Comparison of ENCODE assay signal across 10 cellular contexts in genomic region chr3:52986938-52987337, GRCh38. TPM values are rescaled to one million over a fixed set of nuclear protein-coding genes. Genes with fewer than 3 reads are reported as not detected.
DNase-seq lines count a peak whose midpoint lies in the region; FAIRE-seq and TF ChIP-seq lines count a peak whose summit lies in the region.
"Had no signal": no experiment of that assay in that cellular context is flagged by ENCODE, and none has a peak within 500 bp of the region (broad histone marks: within the 10 kb centered on the region; RNA-seq: fewer than 3 reads in every experiment).

No MANE protein-coding gene starts in this region.

- CTCF ChIA-PET in H1 (lab: Charles Lee; ENCODE audit: partially characterized antibody), result interaction anchor here (0.5 to 5.3 kb wide), 23 partner anchors 9 to 617 kb away, joined by 3 to 35 read pairs (median 4); partner anchors contain the start of gene STIMATE
- CTCF ChIA-PET in CD8-positive, alpha-beta memory T cell (lab: Charles Lee), result no interaction called here

- no peaks in the 10 kb centered on the region for H3K27me3 ChIP-seq in OCI-LY1 (ENCODE audit: insufficient read depth, low read length)
- H3K27me3 ChIP-seq in H1 (replicated peaks in 1 of 4; ENCODE audit: control insufficient read depth in 3 of 4, extremely low read depth in 1 of 4, insufficient read depth in 3 of 4, low read length in 3 of 4), result no peaks in the 10 kb centered on the region
- no peaks in the 10 kb centered on the region for H3K27me3 ChIP-seq in CD8-positive, alpha-beta memory T cell (ENCODE audit: insufficient read depth, low read length, poor library complexity, severe bottlenecking)
- no peaks in the 10 kb centered on the region for H3K27me3 ChIP-seq in breast epithelium
- H3K27me3 ChIP-seq: dorsolateral prefrontal cortex had no signal

- TF ChIP-seq POLR2A in H1 (IDR thresholded peaks at IDR 0.05; ENCODE audit: control extremely low read depth in 1 of 2, low read depth in 2 of 2, low read length in 2 of 2) (no peak), breast epithelium (IDR thresholded peaks at IDR 0.05) (no peak)

- no peak overlapping the region for H3K9ac ChIP-seq in OCI-LY1 (ENCODE audit: low read length)
- no peak overlapping the region for H3K9ac ChIP-seq in H1 (replicated peaks in 1 of 4; ENCODE audit: extremely low read depth in 1 of 4, low read depth in 3 of 4, low read length in 3 of 4)

- H3K9me2 ChIP-seq in OCI-LY1 (ENCODE audit: low read depth, low read length), result no peaks in the 10 kb centered on the region

- H3F3A ChIP-seq in OCI-LY1 (ENCODE audit: insufficient read depth, low read length), result 0 out of 2 replicates have a peak, but pooled peaks cover 9% of the 10 kb centered on the region

- DNase-seq in NCI-H524 (lab: John Stamatoyannopoulos, UW) (peak; percentile 28 to 66), NCI-H524 treated with DMSO at 0.1 percent for 48 hours (lab: John Stamatoyannopoulos, UW) (no peak), H1 (ENCODE audit: low read depth in 1 of 2, low spot score in 2 of 2) (no peak), renal cortical epithelial cell (ENCODE audit: low read depth) (peak; percentile 17), breast epithelium (ENCODE audit: low spot score in 2 of 2) (no peak)
- no peak for DNase-seq in activated T-helper 1 cell treated with anti-CD3 and anti-CD28 coated beads, Interleukin-12 subunit alpha, Interleukin-12 subunit beta, Interleukin-2, Interleukin-4 antibody, amounts not matched to agents 30 ng/mL and 10 ng/mL and 1 ng/mL, durations not matched to agents 14 hours and 24 hours and 36 hours (ENCODE audit: low spot score)
- no peak for DNase-seq in CD8-positive, alpha-beta memory T cell
- DNase-seq: dorsolateral prefrontal cortex had no signal

- no peak overlapping the region for H3K4me3 ChIP-seq in OCI-LY1 (ENCODE audit: low read depth, low read length, poor library complexity, severe bottlenecking)
- H3K4me3 ChIP-seq in H1 (ENCODE audit: extremely low read depth in 1 of 4, insufficient read depth in 2 of 4, low read depth in 3 of 4, low read length in 4 of 4), result no peak overlapping the region
- no peak overlapping the region for H3K4me3 ChIP-seq in CD8-positive, alpha-beta memory T cell (ENCODE audit: low read length)
- no peak overlapping the region for H3K4me3 ChIP-seq in breast epithelium
- H3K4me3 ChIP-seq: dorsolateral prefrontal cortex had no signal

- H3K36me3 ChIP-seq in OCI-LY1 (ENCODE audit: insufficient read depth, low read length) (no peaks in the 10 kb centered on the region), H1 (ENCODE audit: control insufficient read depth in 2 of 4, insufficient read depth in 4 of 4, low read length in 3 of 4) (no peaks in the 10 kb centered on the region), breast epithelium (no peaks in the 10 kb centered on the region)
- no peaks in the 10 kb centered on the region for H3K36me3 ChIP-seq in CD8-positive, alpha-beta memory T cell (ENCODE audit: insufficient read depth, low read length)

- 91% methylated on average over 3 of the region's 3 CpGs; no CpG with 5 or more reads in 1 of the 2 experiments for WGBS in H1 (ENCODE audit: extremely low coverage in 1 of 2, insufficient coverage in 1 of 2, insufficient read length in 1 of 2, insufficient replicate concordance in 2 of 2, low coverage in 1 of 2, low lambda C conversion rate in 2 of 2, missing lambda C conversion rate in 1 of 2), 2 experiments

- H3K27ac Mint-ChIP-seq in activated T-helper 1 cell treated with anti-CD3 and anti-CD28 coated beads, Interleukin-12 subunit alpha, Interleukin-12 subunit beta, Interleukin-2, Interleukin-4 antibody, amounts not matched to agents 30 ng/mL and 10 ng/mL and 1 ng/mL, durations not matched to agents 14 hours and 24 hours and 36 hours, result no peak overlapping the region
- peak overlapping the region in 1 of 8 donors; percentile 48 for H3K27ac Mint-ChIP-seq in CD8-positive, alpha-beta memory T cell

- no peak overlapping the region for H2AFZ ChIP-seq in OCI-LY1 (ENCODE audit: low read length)
- H2AFZ ChIP-seq in H1 (ENCODE audit: low read length), result no peak overlapping the region

- H3K4ac ChIP-seq in H1 (replicated peaks; ENCODE audit: insufficient read length, low read depth, low read length), result no peak overlapping the region

- no peak for TF ChIP-seq EP300 in H1 (IDR thresholded peaks at IDR 0.05; ENCODE audit: borderline replicate concordance in 1 of 2, low read depth in 2 of 2, low read length in 2 of 2)

- no peak overlapping the region for H2BK120ac ChIP-seq in H1 (replicated peaks; ENCODE audit: low read depth, low read length)

- H4K20me1 ChIP-seq in OCI-LY1 (ENCODE audit: insufficient read depth, low read length) (no peaks in the 10 kb centered on the region), H1 (replicated peaks in 1 of 2; ENCODE audit: control insufficient read depth in 1 of 2, insufficient read depth in 2 of 2, low read length in 2 of 2) (no peaks in the 10 kb centered on the region)

- H3K9me3 Mint-ChIP-seq in activated T-helper 1 cell treated with anti-CD3 and anti-CD28 coated beads, Interleukin-12 subunit alpha, Interleukin-12 subunit beta, Interleukin-2, Interleukin-4 antibody, amounts not matched to agents 30 ng/mL and 10 ng/mL and 1 ng/mL, durations not matched to agents 14 hours and 24 hours and 36 hours, result no peaks in the 10 kb centered on the region
- no peaks in the 10 kb centered on the region for H3K9me3 Mint-ChIP-seq in CD8-positive, alpha-beta memory T cell

- no peak overlapping the region for H2BK20ac ChIP-seq in H1 (ENCODE audit: low read length)

- H4K5ac ChIP-seq in H1 (ENCODE audit: insufficient read length, low read depth, low read length), result no peak overlapping the region

- no peak overlapping the region for H3K4me2 ChIP-seq in OCI-LY1 (ENCODE audit: low read length)
- H3K4me2 ChIP-seq in H1 (ENCODE audit: insufficient read depth in 1 of 2, low read depth in 2 of 2, low read length in 2 of 2), result no peak overlapping the region

- H3K14ac ChIP-seq in H1 (ENCODE audit: insufficient read length), result no peak overlapping the region

- H3K27me3 Mint-ChIP-seq in activated T-helper 1 cell treated with anti-CD3 and anti-CD28 coated beads, Interleukin-12 subunit alpha, Interleukin-12 subunit beta, Interleukin-2, Interleukin-4 antibody, amounts not matched to agents 30 ng/mL and 10 ng/mL and 1 ng/mL, durations not matched to agents 14 hours and 24 hours and 36 hours (ENCODE audit: insufficient read depth), result no peaks in the 10 kb centered on the region
- H3K27me3 Mint-ChIP-seq in CD8-positive, alpha-beta memory T cell, result peaks cover 0 to 1% of the 10 kb centered on the region in 2 donors

- H4K8ac ChIP-seq in H1 (ENCODE audit: extremely low read depth, insufficient read depth, low read length), result no peak overlapping the region

- no peak overlapping the region for H4K91ac ChIP-seq in H1 (replicated peaks; ENCODE audit: insufficient read length, low read length)

- TF ChIP-seq CTCF in OCI-LY1 (IDR thresholded peaks at IDR 0.05; ENCODE audit: low read length) (peak; percentile 45), H1 (IDR thresholded peaks at IDR 0.05; ENCODE audit: control extremely low read depth in 1 of 3, insufficient read depth in 1 of 3, low read depth in 1 of 3, low read length in 3 of 3) (peak in 2 of 3 experiments; percentile 49 to 59; a peak in 3 of 4 replicates), breast epithelium (IDR thresholded peaks at IDR 0.05) (no peak)

- H3K36me3 Mint-ChIP-seq in activated T-helper 1 cell treated with anti-CD3 and anti-CD28 coated beads, Interleukin-12 subunit alpha, Interleukin-12 subunit beta, Interleukin-2, Interleukin-4 antibody, amounts not matched to agents 30 ng/mL and 10 ng/mL and 1 ng/mL, durations not matched to agents 14 hours and 24 hours and 36 hours (ENCODE audit: low read depth), result peaks cover 2% of the 10 kb centered on the region
- H3K36me3 Mint-ChIP-seq in CD8-positive, alpha-beta memory T cell, result no peaks in the 10 kb centered on the region

- H3K23me2 ChIP-seq in H1 (ENCODE audit: low read depth, low read length), result no peaks in the 10 kb centered on the region

- no peak overlapping the region for H2AK5ac ChIP-seq in H1 (ENCODE audit: low read depth, low read length)

- H3K79me1 ChIP-seq in H1 (ENCODE audit: low read depth, low read length), result no peaks in the 10 kb centered on the region

- 0 out of 2 replicates have a peak, but pooled peaks cover 10% of the 10 kb centered on the region for H3K79me2 ChIP-seq in OCI-LY1 (ENCODE audit: insufficient read depth, low read length)
- peaks cover 0 to 6% of the 10 kb centered on the region in 2 experiments; a peak in 1 of 4 replicates for H3K79me2 ChIP-seq in H1 (ENCODE audit: control insufficient read depth in 1 of 2, insufficient read depth in 2 of 2, low read length in 2 of 2)

- POLR2A ChIA-PET in H1 (lab: Charles Lee; ENCODE audit: partially characterized antibody), result interaction anchor here (1.4 kb wide), 1 partner anchor 138 kb away, joined by 3 read pairs; no protein-coding TSS in a partner anchor
- POLR2A ChIA-PET in CD8-positive, alpha-beta memory T cell (lab: Charles Lee), result no interaction called here

- peaks cover 43% of the 10 kb centered on the region for H3K4me1 Mint-ChIP-seq in activated T-helper 1 cell treated with anti-CD3 and anti-CD28 coated beads, Interleukin-12 subunit alpha, Interleukin-12 subunit beta, Interleukin-2, Interleukin-4 antibody, amounts not matched to agents 30 ng/mL and 10 ng/mL and 1 ng/mL, durations not matched to agents 14 hours and 24 hours and 36 hours (ENCODE audit: low read depth)
- peaks cover 27 to 48% (median 45%) of the 10 kb centered on the region in 3 donors for H3K4me1 Mint-ChIP-seq in CD8-positive, alpha-beta memory T cell

- H3K4me1 ChIP-seq in OCI-LY1 (ENCODE audit: insufficient read depth, low read length, severe bottlenecking), result peaks cover 44% of the 10 kb centered on the region
- no peaks in the 10 kb centered on the region for H3K4me1 ChIP-seq in H1 (replicated peaks in 1 of 4; ENCODE audit: control insufficient read depth in 3 of 4, insufficient read depth in 4 of 4, low read length in 3 of 4)
- peaks cover 29% of the 10 kb centered on the region for H3K4me1 ChIP-seq in CD8-positive, alpha-beta memory T cell (ENCODE audit: insufficient read depth, low read length)
- no peaks in the 10 kb centered on the region for H3K4me1 ChIP-seq in breast epithelium

- H3K56ac ChIP-seq in H1 (replicated peaks; ENCODE audit: insufficient read length, low read depth, low read length), result no peak overlapping the region

- no peak overlapping the region for H2BK5ac ChIP-seq in H1 (ENCODE audit: low read depth, low read length)

- no peak overlapping the region for H2BK15ac ChIP-seq in H1 (ENCODE audit: low read length)

- no peak overlapping the region for H3K18ac ChIP-seq in H1 (ENCODE audit: extremely low read depth, low read length)

- no peak overlapping the region for H3K27ac ChIP-seq in OCI-LY1 (ENCODE audit: low read depth, low read length, poor library complexity, severe bottlenecking)
- no peak overlapping the region for H3K27ac ChIP-seq in H1 (ENCODE audit: low read depth, low read length)
- no peak overlapping the region for H3K27ac ChIP-seq in CD8-positive, alpha-beta memory T cell (ENCODE audit: low read depth, low read length)
- H3K27ac ChIP-seq in breast epithelium, result no peak overlapping the region
- H3K27ac ChIP-seq: dorsolateral prefrontal cortex had no signal

- H3K9me3 ChIP-seq in OCI-LY1 (ENCODE audit: low read length) (no peaks in the 10 kb centered on the region), H1 (ENCODE audit: insufficient read depth in 2 of 2, low read depth in 1 of 2, low read length in 1 of 2) (no peaks in the 10 kb centered on the region), breast epithelium (no peaks in the 10 kb centered on the region)
- no peaks in the 10 kb centered on the region for H3K9me3 ChIP-seq in CD8-positive, alpha-beta memory T cell (ENCODE audit: low read length)

- H2BK12ac ChIP-seq in H1 (ENCODE audit: low read depth, low read length), result no peak overlapping the region

- no peak overlapping the region for H3K23ac ChIP-seq in H1 (ENCODE audit: insufficient read length)

- no peak overlapping the region for H3K4me3 Mint-ChIP-seq in activated T-helper 1 cell treated with anti-CD3 and anti-CD28 coated beads, Interleukin-12 subunit alpha, Interleukin-12 subunit beta, Interleukin-2, Interleukin-4 antibody, amounts not matched to agents 30 ng/mL and 10 ng/mL and 1 ng/mL, durations not matched to agents 14 hours and 24 hours and 36 hours
- no peak overlapping the region for H3K4me3 Mint-ChIP-seq in CD8-positive, alpha-beta memory T cell

- intact Hi-C loops in activated T-helper 1 cell treated with anti-CD3 and anti-CD28 coated beads, Interleukin-12 subunit alpha, Interleukin-12 subunit beta, Interleukin-2, Interleukin-4 antibody, amounts not matched to agents 30 ng/mL and 10 ng/mL and 1 ng/mL, durations not matched to agents 14 hours and 24 hours and 36 hours (cut with micrococcal nuclease), result no loop called here
- intact Hi-C loops in breast epithelium (cut with DNase I; ENCODE audit: low total_unique reads), result no loop called here

- no peak for FAIRE-seq in H1 (lab: Jason Lieb, UNC)
- FAIRE-seq: H54 had no signal

- TF ChIP-seq RAD21 in H1 (IDR thresholded peaks at IDR 0.05 in 1 of 2, conservative IDR thresholded peaks at IDR 0.05 in 1 of 2; ENCODE audit: low read depth in 2 of 2, low read length in 2 of 2), result peak; percentile 81 to 83

RNA-seq across cellular contexts. Expression of gene SFMBT1, which starts 58.9 kb away (rescaled TPM):
- 16.8 and 18.7 TPM in 2 replicates for total RNA-seq in H1 (2021; fragmentation: NEBNext Ultra II Directional; extraction: Animal tissue kit (Norgen Biotek cat#: 25700))
- polyA plus RNA-seq in H1 (2011; rRNA removed), result 5.5 and 8.1 TPM in 2 replicates
- 7.7 TPM for polyA plus RNA-seq in H1 (2011; cell fraction: cytosol; rRNA removed)
- polyA plus RNA-seq in H1 (2011; cell fraction: nucleus; rRNA removed), result 9.5 TPM
- 9.6 to 12.3 TPM (median 11.6 TPM) in 4 replicates for polyA plus RNA-seq in H1 (2012, experiment 1 of 2)
- 1.5 TPM for polyA plus RNA-seq in H1 (2012, experiment 2 of 2)
- 7.8 TPM for polyA plus RNA-seq in H1 (2013, experiment 1 of 2)
- polyA plus RNA-seq in H1 (2013, experiment 2 of 2), result 7.7 TPM
- polyA minus RNA-seq in H1 (2011; rRNA and poly(A)+ RNA removed), result 28.0 and 29.8 TPM in 2 replicates
- 15.9 TPM for polyA minus RNA-seq in H1 (2011; cell fraction: cytosol; rRNA and poly(A)+ RNA removed)
- polyA minus RNA-seq in H1 (2011; cell fraction: nucleus; rRNA and poly(A)+ RNA removed), result 24.0 TPM
- total RNA-seq in renal cortical epithelial cell (6.0 and 12.0 TPM in 2 replicates), breast epithelium (10 to 100 TPM; 17.9 to 35.1 (median 30.2) TPM)
- total RNA-seq in activated T-helper 1 cell treated with anti-CD3 and anti-CD28 coated beads, Interleukin-12 subunit alpha, Interleukin-12 subunit beta, Interleukin-2, Interleukin-4 antibody, amounts not matched to agents 30 ng/mL and 10 ng/mL and 1 ng/mL, durations not matched to agents 14 hours and 24 hours and 36 hours, result 28.4 and 31.0 TPM in 2 replicates
- total RNA-seq in CD8-positive, alpha-beta memory T cell, result 10 to 100 TPM; 18.3 to 21.0 TPM
- 17.0 TPM for polyA plus RNA-seq in CD8-positive, alpha-beta memory T cell

Comparison
In these comparisons a context has a peak if more than half of its experiments do, and no peak if none do; other contexts are left out.
1. DNase-seq: peak in NCI-H524 (2 of 2) and renal cortical epithelial cell (single experiment); none in NCI-H524 treated with DMSO at 0.1 percent for 48 hours (single experiment), H1 (0 of 2), activated T-helper 1 cell treated with anti-CD3 and anti-CD28 coated beads, Interleukin-12 subunit alpha, Interleukin-12 subunit beta, Interleukin-2, Interleukin-4 antibody, amounts not matched to agents 30 ng/mL and 10 ng/mL and 1 ng/mL, durations not matched to agents 14 hours and 24 hours and 36 hours (single experiment), CD8-positive, alpha-beta memory T cell (0 of 5) and breast epithelium (0 of 2).
2. CTCF ChIP-seq: peak in OCI-LY1 (single experiment) and H1 (2 of 3); none in breast epithelium (0 of 3).